In the genomic region with DNA sequence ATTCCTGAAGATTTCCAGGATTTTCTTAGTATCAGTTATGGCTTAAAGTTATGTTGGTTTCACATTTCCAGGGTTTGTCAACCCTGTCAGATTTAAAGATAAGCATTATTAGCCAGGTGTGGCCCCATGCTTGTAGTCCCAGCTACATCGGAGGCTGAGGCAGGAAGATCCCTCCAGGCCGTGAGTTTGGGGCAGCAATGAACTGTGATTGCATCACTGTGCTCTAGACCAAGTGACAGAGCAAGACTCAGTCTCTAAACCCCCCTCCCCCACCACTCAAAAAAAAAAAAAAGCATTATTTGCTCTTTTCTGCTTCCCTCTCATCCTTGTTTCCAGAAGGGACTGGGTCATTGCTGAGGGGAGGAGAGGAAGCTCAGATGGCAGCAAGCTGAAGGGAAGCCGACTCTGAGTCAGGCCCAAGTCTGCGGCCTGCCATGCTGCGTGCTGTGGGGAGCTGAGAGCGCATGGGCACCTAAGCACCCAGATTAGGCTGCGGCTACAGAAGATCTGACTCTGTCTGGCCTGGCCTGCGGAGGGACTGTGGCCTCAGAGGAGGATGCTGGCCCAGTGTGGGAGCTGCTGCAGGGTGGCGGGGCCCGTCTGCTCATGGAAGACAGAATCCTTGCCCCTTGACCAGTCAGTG, we compare ENCODE assay signal across 9 cellular contexts. TPM values are rescaled to one million over a fixed set of nuclear protein-coding genes. Genes with fewer than 3 reads are reported as not detected.
DNase-seq lines count a peak whose midpoint lies in the region; ATAC-seq, FAIRE-seq and TF ChIP-seq lines count a peak whose summit lies in the region.
"Not testable (repeated sequence)": the region's sequence is repeated elsewhere in the genome, so short reads cannot be mapped to it uniquely, and the experiment has no call there.
"Had no signal": no experiment of that assay in that cellular context is flagged by ENCODE, and none has a peak within 500 bp of the region (broad histone marks: within the 10 kb centered on the region; RNA-seq: fewer than 3 reads in every experiment).

No MANE protein-coding gene starts in this region.

- not testable (repeated sequence) for H3K56ac ChIP-seq in IMR-90 (ENCODE audit: extremely low read depth, insufficient read depth, low read length)

- H3K4ac ChIP-seq in IMR-90 (ENCODE audit: low read depth, low read length): not testable (repeated sequence)

- H2AK9ac ChIP-seq in IMR-90 (replicated peaks; ENCODE audit: low read depth, low read length, poor library complexity): not testable (repeated sequence)

- H3K36me3 ChIP-seq in IMR-90 (ENCODE audit: control insufficient read depth, insufficient read depth, low read length) (peaks cover 16% of the 10 kb centered on the region), K562 (ENCODE audit: control insufficient read depth, insufficient read depth, low read length) (peaks cover 27% of the 10 kb centered on the region; the same call in 2 of the 3 replicates)
- H3K36me3 ChIP-seq in upper lobe of right lung: not testable (repeated sequence)

- not testable (repeated sequence) for H4K91ac ChIP-seq in IMR-90 (ENCODE audit: insufficient read depth, low read depth, low read length)

- H2AK5ac ChIP-seq in IMR-90 (ENCODE audit: low read depth, low read length): not testable (repeated sequence)

- DNase-seq in ELF-1 (ENCODE audit: low read depth, low spot score) (peak; percentile 18), mesenteric fat pad (ENCODE audit: low spot score) (peak; percentile 60), upper lobe of right lung (peak; percentile 43)
- DNase-seq in IMR-90; activated CD4-positive, alpha-beta T cell treated with anti-CD3 and anti-CD28 coated beads for 36 hours; K562 (ENCODE audit: extremely low read depth in 1 of 4, low spot score in 3 of 4): not testable (repeated sequence)

- POLR2A ChIA-PET in IMR-90 (lab: Charles Lee; ENCODE audit: unreplicated experiment); activated CD4-positive, alpha-beta T cell treated with anti-CD3 and anti-CD28 coated beads for 36 hours (lab: Charles Lee): not testable (repeated sequence)
- POLR2A ChIA-PET in K562 (lab: Yijun Ruan, JAX): interaction anchor here (0.7 kb wide), 1 partner anchor 9 kb away, joined by 3 read pairs; no protein-coding TSS in a partner anchor

- H2BK20ac ChIP-seq in IMR-90 (ENCODE audit: low read depth, low read length): not testable (repeated sequence)

- TF ChIP-seq CTCF in IMR-90 (conservative IDR thresholded peaks at IDR 0.05; ENCODE audit: low read depth, low read length); K562 (IDR thresholded peaks at IDR 0.05 in 2 of 3, conservative IDR thresholded peaks at IDR 0.05 in 1 of 3; ENCODE audit: insufficient read depth in 2 of 3, low read depth in 1 of 3, low read length in 3 of 3); upper lobe of right lung (IDR thresholded peaks at IDR 0.05): not testable (repeated sequence)

- not testable (repeated sequence) for H4K5ac ChIP-seq in IMR-90 (ENCODE audit: low read depth, low read length)

- H3K27ac Mint-ChIP-seq in activated CD4-positive, alpha-beta T cell treated with anti-CD3 and anti-CD28 coated beads for 36 hours: peak overlapping the region; percentile 33

- TF ChIP-seq EP300 in K562 (IDR thresholded peaks at IDR 0.05; ENCODE audit: low read length): not testable (repeated sequence)

- not testable (repeated sequence) for H3K4me1 ChIP-seq in IMR-90 (ENCODE audit: control insufficient read depth, insufficient read depth, low read length); upper lobe of right lung
- peaks cover 9 to 28% of the 10 kb centered on the region in 2 experiments; a peak in 4 of 5 replicates for H3K4me1 ChIP-seq in K562 (replicated peaks in 1 of 2; ENCODE audit: control insufficient read depth in 2 of 2, insufficient read depth in 2 of 2, low read length in 2 of 2)

- not testable (repeated sequence) for H3K9ac ChIP-seq in IMR-90 (ENCODE audit: low read depth, low read length)
- H3K9ac ChIP-seq in K562 (ENCODE audit: insufficient read depth in 1 of 2, low read depth in 2 of 2, low read length in 2 of 2): peak overlapping the region in 1 of 2 experiments; percentile 35; a peak in 1 of 4 replicates

- H3K9me3 ChIP-seq in IMR-90 (ENCODE audit: control insufficient read depth, insufficient read depth, low read length); K562 (replicated peaks; ENCODE audit: control insufficient read depth, insufficient read depth, low read depth, low read length); upper lobe of right lung: not testable (repeated sequence)

- H3K4me3 ChIP-seq in IMR-90 (ENCODE audit: insufficient read depth, low read depth, low read length); K562; upper lobe of right lung: not testable (repeated sequence)

- H3K14ac ChIP-seq in IMR-90 (replicated peaks; ENCODE audit: low read depth, low read length): not testable (repeated sequence)

- peaks cover 22% of the 10 kb centered on the region for H3K79me2 ChIP-seq in K562 (ENCODE audit: control insufficient read depth, insufficient read depth, low read length)

- not testable (repeated sequence) for FAIRE-seq in K562 (lab: Jason Lieb, UNC)

- H3K36me3 Mint-ChIP-seq in activated CD4-positive, alpha-beta T cell treated with anti-CD3 and anti-CD28 coated beads for 36 hours (ENCODE audit: low read depth): not testable (repeated sequence)

- H4K20me1 ChIP-seq in IMR-90 (ENCODE audit: insufficient read depth, low read length); K562 (replicated peaks; ENCODE audit: control insufficient read depth, insufficient read depth, low read length): not testable (repeated sequence)

- not testable (repeated sequence) for H3K9me1 ChIP-seq in IMR-90 (ENCODE audit: insufficient read depth, low read length); K562 (ENCODE audit: control insufficient read depth, insufficient read depth, low read length)

- not testable (repeated sequence) for H3K27me3 Mint-ChIP-seq in activated CD4-positive, alpha-beta T cell treated with anti-CD3 and anti-CD28 coated beads for 36 hours

- not testable (repeated sequence) for H3K23ac ChIP-seq in IMR-90 (ENCODE audit: low read depth, low read length)

- not testable (repeated sequence) for BruUV-seq in IMR-90 (replicated peaks; lab: Mats Ljungman, UMichigan); K562 (replicated peaks; lab: Mats Ljungman, UMichigan)

- not testable (repeated sequence) for TF ChIP-seq RAD21 in IMR-90 (IDR thresholded peaks at IDR 0.05; ENCODE audit: low read length); K562 (CRISPR knock-in tag; conservative IDR thresholded peaks at IDR 0.05 in 1 of 2, IDR thresholded peaks at IDR 0.05 in 1 of 2)

- WGBS in IMR-90 (ENCODE audit: extremely low coverage in 2 of 2, insufficient read length in 1 of 2), 2 experiments: 95% methylated on average over 5 of the region's 10 CpGs; no CpG with 5 or more reads in 1 of the 2 experiments
- 85% methylated on average over 6 of the region's 10 CpGs for WGBS in K562 (ENCODE audit: insufficient coverage, low coverage, missing lambda C conversion rate)

- not testable (repeated sequence) for H2BK5ac ChIP-seq in IMR-90 (ENCODE audit: low read depth, low read length, poor library complexity, severe bottlenecking)

- TF ChIP-seq POLR2A in IMR-90 (IDR thresholded peaks at IDR 0.05; ENCODE audit: low read depth, low read length); K562 (conservative IDR thresholded peaks at IDR 0.05): not testable (repeated sequence)

- ATAC-seq in IMR-90 (ENCODE audit: low read depth); activated CD4-positive, alpha-beta T cell treated with anti-CD3 and anti-CD28 coated beads for 36 hours; upper lobe of right lung: not testable (repeated sequence)
- peak; percentile 45 for ATAC-seq in K562

- peaks cover 8 to 26% of the 10 kb centered on the region in 2 experiments; a peak in 3 of 4 replicates for H3K79me1 ChIP-seq in IMR-90 (ENCODE audit: low read depth in 1 of 2, low read length in 2 of 2)

- intact Hi-C loops in IMR-90 (cut with micrococcal nuclease); upper lobe of right lung (cut with DNase I): not testable (repeated sequence)
- intact Hi-C loops in activated CD4-positive, alpha-beta T cell treated with anti-CD3 and anti-CD28 coated beads for 36 hours (cut with DNase I, micrococcal nuclease): loop anchor here (5.0 kb wide), 1 partner anchor 1299 kb away; no protein-coding TSS in a partner anchor
- intact Hi-C loops in K562 (cut with micrococcal nuclease): loop anchor here (10.0 kb wide), 1 partner anchor 1297 kb away; no protein-coding TSS in a partner anchor

- H3K9me3 Mint-ChIP-seq in activated CD4-positive, alpha-beta T cell treated with anti-CD3 and anti-CD28 coated beads for 36 hours (ENCODE audit: low read depth): not testable (repeated sequence)

- not testable (repeated sequence) for H3K18ac ChIP-seq in IMR-90 (ENCODE audit: low read depth, low read length)

- H3K4me1 Mint-ChIP-seq in activated CD4-positive, alpha-beta T cell treated with anti-CD3 and anti-CD28 coated beads for 36 hours: not testable (repeated sequence)

- not testable (repeated sequence) for H3K27ac ChIP-seq in IMR-90 (ENCODE audit: insufficient read depth, low read length); K562 (ENCODE audit: extremely low read depth, low read depth, low read length); upper lobe of right lung

- not testable (repeated sequence) for H2BK15ac ChIP-seq in IMR-90 (ENCODE audit: low read depth, low read length)

- dilution Hi-C loops in IMR-90 (cut with HindIII; ENCODE audit: low sequenced_read_pairs, unreplicated experiment): not testable (repeated sequence)

- CTCF ChIA-PET in IMR-90 (lab: Yijun Ruan, JAX); activated CD4-positive, alpha-beta T cell treated with anti-CD3 and anti-CD28 coated beads for 36 hours (lab: Charles Lee); K562 (lab: Yijun Ruan, JAX; ENCODE audit: low intra/inter-chr PET ratio): not testable (repeated sequence)

- in situ Hi-C loops in IMR-90 (cut with MboI; ENCODE audit: low sequenced_read_pairs); K562 (cut with MboI): not testable (repeated sequence)

- H2BK120ac ChIP-seq in IMR-90 (ENCODE audit: low read depth, low read length): not testable (repeated sequence)

- not testable (repeated sequence) for H3K4me3 Mint-ChIP-seq in activated CD4-positive, alpha-beta T cell treated with anti-CD3 and anti-CD28 coated beads for 36 hours

- H4K8ac ChIP-seq in IMR-90 (ENCODE audit: low read depth in 2 of 2, low read length in 2 of 2): not testable (repeated sequence)

- H2AFZ ChIP-seq in IMR-90 (replicated peaks; ENCODE audit: low read length, poor library complexity); K562 (ENCODE audit: low read depth, low read length): not testable (repeated sequence)

- not testable (repeated sequence) for H3K27me3 ChIP-seq in IMR-90 (ENCODE audit: control insufficient read depth, insufficient read depth, low read length); K562 (ENCODE audit: control insufficient read depth in 2 of 2, insufficient read depth in 2 of 2, low read length in 2 of 2); upper lobe of right lung

- H3K4me2 ChIP-seq in IMR-90 (ENCODE audit: low read depth, low read length); K562 (ENCODE audit: insufficient read depth, low read length): not testable (repeated sequence)

RNA-seq across cellular contexts. Expression of a gene that starts 5.8 kb away (rescaled TPM):
- total RNA-seq in IMR-90 (2012; rRNA removed) (24.9 and 29.2 TPM in 2 replicates), K562 (2014; rRNA removed) (435 and 624 TPM in 2 replicates), K562 (2014; rRNA removed; fragmentation: Illumina TruSeq; extraction: Trizol) (15.9 and 19.3 TPM in 2 replicates), K562 (2015; rRNA removed; fragmentation: Illumina TruSeq; extraction: Trizol) (102 and 115 TPM in 2 replicates), K562 (2021) (379 and 394 TPM in 2 replicates), mesenteric fat pad (132 TPM), upper lobe of right lung (128 TPM)
- polyA plus RNA-seq in IMR-90 (2012; rRNA removed) (115 and 227 TPM in 2 replicates), K562 (2011; rRNA removed) (114 and 170 TPM in 2 replicates), K562 (2014; fragmentation: Illumina TruSeq; extraction: Trizol) (12.5 and 57.0 TPM in 2 replicates), K562 (2014; fragmentation: Nextera tagmentation; extraction: Ambion mirVana) (1 to 10 TPM; 5.1 to 9.3 TPM), K562 (2014; rRNA removed) (321 and 383 TPM in 2 replicates)
- polyA plus RNA-seq in IMR-90 (2012; cell fraction: cytosol; rRNA removed): 255 and 405 TPM in 2 replicates
- polyA plus RNA-seq in IMR-90 (2012; cell fraction: nucleus; rRNA removed; ENCODE audit: low replicate concordance): 61.9 and 106 TPM in 2 replicates
- 100 to 1,000 TPM; 281 to 343 TPM for total RNA-seq in activated CD4-positive, alpha-beta T cell treated with anti-CD3 and anti-CD28 coated beads for 36 hours
- 10.2 and 28.9 TPM in 2 replicates for total RNA-seq in K562 (2011; cell fraction: chromatin; rRNA removed; ENCODE audit: low replicate concordance)
- total RNA-seq in K562 (2011; cell fraction: nucleolus; rRNA removed): 71.5 and 79.0 TPM in 2 replicates
- total RNA-seq in K562 (2011; cell fraction: nucleoplasm; rRNA removed): 32.1 and 38.3 TPM in 2 replicates
- 101 and 352 TPM in 2 replicates for polyA plus RNA-seq in K562 (2011; cell fraction: cytosol; rRNA removed)
- 57.8 and 72.4 TPM in 2 replicates for polyA plus RNA-seq in K562 (2011; cell fraction: nucleus; rRNA removed)
- 267 and 316 TPM in 2 replicates for polyA plus RNA-seq in K562 (2012)
- polyA minus RNA-seq in K562 (2011; rRNA and poly(A)+ RNA removed): 3.0 and 3.9 TPM in 2 replicates
- polyA minus RNA-seq in K562 (2011; cell fraction: cytosol; rRNA and poly(A)+ RNA removed): 41.0 and 73.4 TPM in 2 replicates
- 24.0 and 37.5 TPM in 2 replicates for polyA minus RNA-seq in K562 (2011; cell fraction: nucleus; rRNA and poly(A)+ RNA removed)

RNA-seq across cellular contexts. Expression of a gene that starts 6.5 kb away (rescaled TPM):
- total RNA-seq in IMR-90 (2012; rRNA removed) (8.6 and 10.6 TPM in 2 replicates), K562 (2014; rRNA removed) (46.6 and 61.6 TPM in 2 replicates), K562 (2014; rRNA removed; fragmentation: Illumina TruSeq; extraction: Trizol) (25.7 and 26.0 TPM in 2 replicates), K562 (2015; rRNA removed; fragmentation: Illumina TruSeq; extraction: Trizol) (35.7 and 39.6 TPM in 2 replicates), K562 (2021) (108 and 123 TPM in 2 replicates), mesenteric fat pad (32.7 TPM), upper lobe of right lung (41.4 TPM)
- polyA plus RNA-seq in IMR-90 (2012; rRNA removed) (63.0 and 80.4 TPM in 2 replicates), K562 (2011; rRNA removed) (33.4 and 80.6 TPM in 2 replicates), K562 (2014; fragmentation: Illumina TruSeq; extraction: Trizol) (79.3 and 102 TPM in 2 replicates), K562 (2014; fragmentation: Nextera tagmentation; extraction: Ambion mirVana) (1 to 10 TPM; 7.5 to 8.8 TPM), K562 (2014; rRNA removed) (65.1 and 71.4 TPM in 2 replicates)
- 29.0 and 42.1 TPM in 2 replicates for polyA plus RNA-seq in IMR-90 (2012; cell fraction: cytosol; rRNA removed)
- 134 and 311 TPM in 2 replicates for polyA plus RNA-seq in IMR-90 (2012; cell fraction: nucleus; rRNA removed; ENCODE audit: low replicate concordance)
- total RNA-seq in activated CD4-positive, alpha-beta T cell treated with anti-CD3 and anti-CD28 coated beads for 36 hours: 10 to 100 TPM; 73.8 to 78.6 TPM
- 91.3 and 261 TPM in 2 replicates for total RNA-seq in K562 (2011; cell fraction: chromatin; rRNA removed; ENCODE audit: low replicate concordance)
- 155 and 168 TPM in 2 replicates for total RNA-seq in K562 (2011; cell fraction: nucleolus; rRNA removed)
- total RNA-seq in K562 (2011; cell fraction: nucleoplasm; rRNA removed): 102 and 110 TPM in 2 replicates
- 38.3 and 60.1 TPM in 2 replicates for polyA plus RNA-seq in K562 (2011; cell fraction: cytosol; rRNA removed)
- polyA plus RNA-seq in K562 (2011; cell fraction: nucleus; rRNA removed): 258 and 368 TPM in 2 replicates
- 62.6 and 64.0 TPM in 2 replicates for polyA plus RNA-seq in K562 (2012)
- 26.6 and 35.5 TPM in 2 replicates for polyA minus RNA-seq in K562 (2011; rRNA and poly(A)+ RNA removed)
- polyA minus RNA-seq in K562 (2011; cell fraction: cytosol; rRNA and poly(A)+ RNA removed): 63.5 and 85.1 TPM in 2 replicates
- polyA minus RNA-seq in K562 (2011; cell fraction: nucleus; rRNA and poly(A)+ RNA removed): 80.4 and 94.5 TPM in 2 replicates

RNA-seq across cellular contexts. Expression of a gene that starts 10.3 kb away (rescaled TPM):
- total RNA-seq in IMR-90 (2012; rRNA removed) (not detected in 2 replicates), K562 (2014; rRNA removed) (0.14 and 0.41 TPM in 2 replicates), K562 (2014; rRNA removed; fragmentation: Illumina TruSeq; extraction: Trizol) (0.10 TPM in 1 of 2 replicates, not detected in the other), K562 (2015; rRNA removed; fragmentation: Illumina TruSeq; extraction: Trizol) (0.15 and 0.25 TPM in 2 replicates), K562 (2021) (not detected in 2 replicates), mesenteric fat pad (not detected), upper lobe of right lung (not detected)
- polyA plus RNA-seq in IMR-90 (2012; rRNA removed) (not detected in 2 replicates), K562 (2011; rRNA removed) (0.11 and 0.26 TPM in 2 replicates), K562 (2014; fragmentation: Illumina TruSeq; extraction: Trizol) (0.22 and 0.30 TPM in 2 replicates), K562 (2014; fragmentation: Nextera tagmentation; extraction: Ambion mirVana) (under 1 TPM in 1 of 2 experiments, not detected in 1; 0.13 TPM), K562 (2014; rRNA removed) (0.09 and 0.12 TPM in 2 replicates)
- polyA plus RNA-seq in IMR-90 (2012; cell fraction: cytosol; rRNA removed): not detected in 2 replicates
- polyA plus RNA-seq in IMR-90 (2012; cell fraction: nucleus; rRNA removed; ENCODE audit: low replicate concordance): not detected in 2 replicates
- not detected for total RNA-seq in activated CD4-positive, alpha-beta T cell treated with anti-CD3 and anti-CD28 coated beads for 36 hours
- total RNA-seq in K562 (2011; cell fraction: chromatin; rRNA removed; ENCODE audit: low replicate concordance): not detected in 2 replicates
- total RNA-seq in K562 (2011; cell fraction: nucleolus; rRNA removed): not detected in 2 replicates
- not detected in 2 replicates for total RNA-seq in K562 (2011; cell fraction: nucleoplasm; rRNA removed)
- polyA plus RNA-seq in K562 (2011; cell fraction: cytosol; rRNA removed): 0.34 and 0.48 TPM in 2 replicates
- 0.34 and 0.37 TPM in 2 replicates for polyA plus RNA-seq in K562 (2011; cell fraction: nucleus; rRNA removed)
- polyA plus RNA-seq in K562 (2012): 0.06 and 0.09 TPM in 2 replicates
- polyA minus RNA-seq in K562 (2011; rRNA and poly(A)+ RNA removed): 0.14 TPM in 1 of 2 replicates, not detected in the other
- not detected in 2 replicates for polyA minus RNA-seq in K562 (2011; cell fraction: cytosol; rRNA and poly(A)+ RNA removed)
- polyA minus RNA-seq in K562 (2011; cell fraction: nucleus; rRNA and poly(A)+ RNA removed): not detected in 2 replicates
- total RNA-seq: CD4-positive, CD25-positive, alpha-beta regulatory T cell had no signal
- polyA plus RNA-seq: AG04450; CD4-positive, CD25-positive, alpha-beta regulatory T cell; SK-N-SH had no signal

RNA-seq across cellular contexts. Expression of a gene that starts 43.0 kb away (rescaled TPM):
- 3.6 and 3.9 TPM in 2 replicates for total RNA-seq in IMR-90 (2012; rRNA removed)
- 8.4 and 9.6 TPM in 2 replicates for polyA plus RNA-seq in IMR-90 (2012; rRNA removed)
- 10.0 and 10.5 TPM in 2 replicates for polyA plus RNA-seq in IMR-90 (2012; cell fraction: cytosol; rRNA removed)
- polyA plus RNA-seq in IMR-90 (2012; cell fraction: nucleus; rRNA removed; ENCODE audit: low replicate concordance): 31.6 and 88.4 TPM in 2 replicates
- 1 to 10 TPM; 2.5 to 3.2 TPM for total RNA-seq in activated CD4-positive, alpha-beta T cell treated with anti-CD3 and anti-CD28 coated beads for 36 hours
- 4.0 and 15.6 TPM in 2 replicates for total RNA-seq in K562 (2011; cell fraction: chromatin; rRNA removed; ENCODE audit: low replicate concordance)
- 8.2 and 11.2 TPM in 2 replicates for total RNA-seq in K562 (2011; cell fraction: nucleolus; rRNA removed)
- total RNA-seq in K562 (2011; cell fraction: nucleoplasm; rRNA removed): 6.4 and 6.6 TPM in 2 replicates
- total RNA-seq in K562 (2014; rRNA removed): 0.59 and 0.65 TPM in 2 replicates
- 0.11 and 0.19 TPM in 2 replicates for total RNA-seq in K562 (2014; rRNA removed; fragmentation: Illumina TruSeq; extraction: Trizol)
- total RNA-seq in K562 (2015; rRNA removed; fragmentation: Illumina TruSeq; extraction: Trizol): 0.25 and 0.57 TPM in 2 replicates
- 1.0 and 1.4 TPM in 2 replicates for total RNA-seq in K562 (2021)
- 1.2 and 2.1 TPM in 2 replicates for polyA plus RNA-seq in K562 (2011; rRNA removed)
- polyA plus RNA-seq in K562 (2011; cell fraction: cytosol; rRNA removed): 0.68 and 1.6 TPM in 2 replicates
- polyA plus RNA-seq in K562 (2011; cell fraction: nucleus; rRNA removed): 16.4 and 25.1 TPM in 2 replicates
- polyA plus RNA-seq in K562 (2012): 2.9 and 6.0 TPM in 2 replicates
- 0.28 and 0.45 TPM in 2 replicates for polyA plus RNA-seq in K562 (2014; fragmentation: Illumina TruSeq; extraction: Trizol)
- polyA plus RNA-seq in K562 (2014; fragmentation: Nextera tagmentation; extraction: Ambion mirVana): under 1 TPM in 1 of 2 experiments, not detected in 1; 0.04 TPM
- polyA plus RNA-seq in K562 (2014; rRNA removed): 1.5 and 1.6 TPM in 2 replicates
- polyA minus RNA-seq in K562 (2011; rRNA and poly(A)+ RNA removed): 0.18 and 0.42 TPM in 2 replicates
- polyA minus RNA-seq in K562 (2011; cell fraction: cytosol; rRNA and poly(A)+ RNA removed): 0.36 TPM in 1 of 2 replicates, not detected in the other
- 1.9 TPM in 2 replicates for polyA minus RNA-seq in K562 (2011; cell fraction: nucleus; rRNA and poly(A)+ RNA removed)
- 0.64 TPM for total RNA-seq in mesenteric fat pad
- 0.78 TPM for total RNA-seq in upper lobe of right lung
- total RNA-seq: CD4-positive, CD25-positive, alpha-beta regulatory T cell had no signal
- polyA plus RNA-seq: CD4-positive, CD25-positive, alpha-beta regulatory T cell had no signal

RNA-seq across cellular contexts. Expression of a gene that starts 58.9 kb away (rescaled TPM):
- total RNA-seq in IMR-90 (2012; rRNA removed) (not detected in 2 replicates), K562 (2014; rRNA removed) (0.23 and 0.33 TPM in 2 replicates), K562 (2014; rRNA removed; fragmentation: Illumina TruSeq; extraction: Trizol) (0.38 and 0.51 TPM in 2 replicates), K562 (2015; rRNA removed; fragmentation: Illumina TruSeq; extraction: Trizol) (0.33 and 0.41 TPM in 2 replicates), K562 (2021) (2.1 and 2.2 TPM in 2 replicates), mesenteric fat pad (not detected), upper lobe of right lung (not detected)
- polyA plus RNA-seq in IMR-90 (2012; rRNA removed) (not detected in 2 replicates), K562 (2011; rRNA removed) (0.09 and 0.15 TPM in 2 replicates), K562 (2014; fragmentation: Illumina TruSeq; extraction: Trizol) (0.25 and 0.26 TPM in 2 replicates), K562 (2014; fragmentation: Nextera tagmentation; extraction: Ambion mirVana) (under 1 TPM in 1 of 2 experiments, not detected in 1; 0.04 TPM), K562 (2014; rRNA removed) (0.18 and 0.28 TPM in 2 replicates)
- not detected in 2 replicates for polyA plus RNA-seq in IMR-90 (2012; cell fraction: cytosol; rRNA removed)
- polyA plus RNA-seq in IMR-90 (2012; cell fraction: nucleus; rRNA removed; ENCODE audit: low replicate concordance): not detected in 2 replicates
- total RNA-seq in activated CD4-positive, alpha-beta T cell treated with anti-CD3 and anti-CD28 coated beads for 36 hours: not detected
- total RNA-seq in K562 (2011; cell fraction: chromatin; rRNA removed; ENCODE audit: low replicate concordance): 6.4 and 10.3 TPM in 2 replicates
- total RNA-seq in K562 (2011; cell fraction: nucleolus; rRNA removed): 5.8 and 8.0 TPM in 2 replicates
- total RNA-seq in K562 (2011; cell fraction: nucleoplasm; rRNA removed): 4.4 and 6.6 TPM in 2 replicates
- 0.06 and 0.09 TPM in 2 replicates for polyA plus RNA-seq in K562 (2011; cell fraction: cytosol; rRNA removed)
- 0.90 and 2.3 TPM in 2 replicates for polyA plus RNA-seq in K562 (2011; cell fraction: nucleus; rRNA removed)
- polyA plus RNA-seq in K562 (2012): 0.10 and 0.24 TPM in 2 replicates
- polyA minus RNA-seq in K562 (2011; rRNA and poly(A)+ RNA removed): 0.57 and 0.74 TPM in 2 replicates
- 0.36 TPM in 1 of 2 replicates, not detected in the other for polyA minus RNA-seq in K562 (2011; cell fraction: cytosol; rRNA and poly(A)+ RNA removed)
- 4.0 and 4.8 TPM in 2 replicates for polyA minus RNA-seq in K562 (2011; cell fraction: nucleus; rRNA and poly(A)+ RNA removed)
- total RNA-seq: CD4-positive, CD25-positive, alpha-beta regulatory T cell had no signal
- polyA plus RNA-seq: AG04450; CD4-positive, CD25-positive, alpha-beta regulatory T cell; SK-N-SH had no signal
